ENCODE assay signal across 8 cellular contexts in the genomic region with DNA sequence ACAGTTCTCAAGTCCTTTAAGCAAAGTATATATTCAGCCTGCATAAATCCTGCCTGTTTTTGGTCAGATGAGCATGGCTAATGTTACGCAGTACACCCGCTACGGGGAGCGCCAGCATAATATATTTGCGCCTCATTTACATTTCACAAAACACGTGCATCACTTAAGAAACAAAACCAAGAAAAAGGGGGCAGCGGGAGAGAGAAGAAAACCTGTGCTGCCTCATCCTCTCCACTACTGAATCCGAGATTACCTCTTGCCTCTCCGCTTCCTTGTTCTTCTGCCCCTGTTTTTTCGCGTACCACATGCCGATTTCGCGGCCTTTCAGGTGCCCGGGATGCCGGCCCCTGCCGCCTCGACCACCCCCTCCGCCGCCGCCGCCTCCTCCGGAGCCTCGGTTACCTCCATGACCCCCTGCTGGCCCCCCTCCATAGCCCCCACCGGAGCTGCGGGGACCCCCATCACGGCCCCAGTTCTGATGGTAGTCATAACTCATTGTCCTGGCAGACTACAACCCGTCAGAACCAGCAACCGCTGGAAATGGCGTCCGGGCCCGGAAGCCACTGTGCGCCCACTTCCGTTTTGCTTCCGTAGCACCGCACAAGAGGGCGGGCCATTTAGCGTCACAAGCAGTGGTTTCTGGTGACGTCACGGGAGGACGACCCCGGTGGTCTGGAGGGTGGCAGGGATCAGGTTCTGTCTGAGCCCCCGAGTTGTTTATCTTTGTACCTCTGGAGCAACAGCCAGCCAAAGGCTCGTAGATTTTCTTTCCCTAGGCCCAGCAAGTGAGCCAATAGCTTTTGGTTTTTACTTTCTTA. TPM values are rescaled to one million over a fixed set of nuclear protein-coding genes. Genes with fewer than 3 reads are reported as not detected.
DNase-seq lines count a peak whose midpoint lies in the region; ATAC-seq, FAIRE-seq and TF ChIP-seq lines count a peak whose summit lies in the region.

DHX36 (minus strand) TSS at position 567 of the 818 bp plus-strand sequence; CDS start at position 496, 71 bp downstream.

- H3K27ac Mint-ChIP-seq in T-helper 1 cell treated with Interleukin-12 subunit alpha and Interleukin-12 subunit beta and Interleukin-4 antibody, amounts not matched to agents 30 μg/mL and 1 μg/mL, for 36 hours, result peak within 1 kb of the TSS; percentile 96

- 0 to 1% (median 0%) methylated on average over 39 to 44 of the region's 44 CpGs for WGBS in psoas muscle, 3 donors

- peaks cover 5% of the 10 kb centered on the region for H3K9me3 Mint-ChIP-seq in T-helper 1 cell treated with Interleukin-12 subunit alpha and Interleukin-12 subunit beta and Interleukin-4 antibody, amounts not matched to agents 30 μg/mL and 1 μg/mL, for 36 hours

- H3K36me3 Mint-ChIP-seq in T-helper 1 cell treated with Interleukin-12 subunit alpha and Interleukin-12 subunit beta and Interleukin-4 antibody, amounts not matched to agents 30 μg/mL and 1 μg/mL, for 36 hours (ENCODE audit: low read depth), result peaks cover 9% of the 10 kb centered on the region

- H3K27me3 ChIP-seq in right atrium auricular region (no peaks in the 10 kb centered on the region), psoas muscle (ENCODE audit: insufficient read depth in 3 of 3, low read length in 2 of 3) (no peaks in the 10 kb centered on the region)

- H3K4me1 ChIP-seq in right atrium auricular region, result peaks cover 0 to 40% of the 10 kb centered on the region in 2 donors
- peaks cover 29% of the 10 kb centered on the region for H3K4me1 ChIP-seq in psoas muscle

- FAIRE-seq in urothelium cell line (lab: Jason Lieb, UNC), result no peak

- no peaks in the 10 kb centered on the region for H3K36me3 ChIP-seq in right atrium auricular region
- H3K36me3 ChIP-seq in psoas muscle (ENCODE audit: insufficient read depth in 1 of 2, low read depth in 1 of 2), result no peaks in the 10 kb centered on the region

- peak; percentile 91 for TF ChIP-seq POLR2A in GM15510 (IDR thresholded peaks at IDR 0.05; ENCODE audit: borderline replicate concordance, extremely low read depth, insufficient read length)

- H3K27ac ChIP-seq in right atrium auricular region (peak within 1 kb of the TSS; percentile 86 to 92), psoas muscle (peak within 1 kb of the TSS; percentile 86)

- TF ChIP-seq CTCF in right atrium auricular region (IDR thresholded peaks at IDR 0.05) (no peak), psoas muscle (IDR thresholded peaks at IDR 0.05) (no peak)

- ATAC-seq in HG02885 (IDR thresholded peaks at IDR 0.05; ENCODE audit: poor library complexity, unreplicated experiment), result peak; percentile 95
- ATAC-seq in psoas muscle, result peak; percentile 96 to 98 (median 96)

- H3K4me3 ChIP-seq in right atrium auricular region, result peak within 1 kb of the TSS; percentile 74 to 78
- H3K4me3 ChIP-seq in psoas muscle, result peak within 1 kb of the TSS; percentile 93

- peak within 1 kb of the TSS; percentile 94 for H3K4me3 Mint-ChIP-seq in T-helper 1 cell treated with Interleukin-12 subunit alpha and Interleukin-12 subunit beta and Interleukin-4 antibody, amounts not matched to agents 30 μg/mL and 1 μg/mL, for 36 hours

- H3K27me3 Mint-ChIP-seq in T-helper 1 cell treated with Interleukin-12 subunit alpha and Interleukin-12 subunit beta and Interleukin-4 antibody, amounts not matched to agents 30 μg/mL and 1 μg/mL, for 36 hours (ENCODE audit: low read depth), result no peaks in the 10 kb centered on the region

- intact Hi-C loops in psoas muscle (cut with DNase I), result loop anchor here (5.0 to 10.0 kb wide), 2 partner anchors 42 to 1001 kb away; no protein-coding TSS in a partner anchor

- no peaks in the 10 kb centered on the region for H3K9me3 ChIP-seq in right atrium auricular region
- H3K9me3 ChIP-seq in psoas muscle, result no peaks in the 10 kb centered on the region

- DNase-seq in NCI-H1694 (lab: John Stamatoyannopoulos, UW) (peak; percentile 85), amygdala (lab: John Stamatoyannopoulos, UW) (peak; percentile 49 to 92 (median 79)), right atrium auricular region (ENCODE audit: low spot score) (peak; percentile 92), psoas muscle (peak; percentile 89 to 94), urothelium cell line (ENCODE audit: low spot score) (peak; percentile 86)

- H3K4me1 Mint-ChIP-seq in T-helper 1 cell treated with Interleukin-12 subunit alpha and Interleukin-12 subunit beta and Interleukin-4 antibody, amounts not matched to agents 30 μg/mL and 1 μg/mL, for 36 hours (ENCODE audit: low read depth), result peaks cover 14% of the 10 kb centered on the region

RNA-seq across cellular contexts. Expression of gene DHX36, which starts in this region (rescaled TPM):
- total RNA-seq in right atrium auricular region, result 10 to 100 TPM; 40.1 to 41.3 TPM
- total RNA-seq in psoas muscle, result 100 to 1,000 TPM in 1 of 4 donors, 10 to 100 TPM in 3; 52.4 to 117 (median 78.7) TPM
- 100 to 1,000 TPM in 1 of 3 donors, 10 to 100 TPM in 2; 41.8 to 114 (median 66.7) TPM for polyA plus RNA-seq in psoas muscle

Comparison
In these comparisons a context has a peak if more than half of its experiments do, and no peak if none do; other contexts are left out.
1. Peak in every context shown above with its lines: DNase-seq, ATAC-seq, H3K4me3 ChIP-seq and H3K27ac ChIP-seq.